In the genomic region with DNA sequence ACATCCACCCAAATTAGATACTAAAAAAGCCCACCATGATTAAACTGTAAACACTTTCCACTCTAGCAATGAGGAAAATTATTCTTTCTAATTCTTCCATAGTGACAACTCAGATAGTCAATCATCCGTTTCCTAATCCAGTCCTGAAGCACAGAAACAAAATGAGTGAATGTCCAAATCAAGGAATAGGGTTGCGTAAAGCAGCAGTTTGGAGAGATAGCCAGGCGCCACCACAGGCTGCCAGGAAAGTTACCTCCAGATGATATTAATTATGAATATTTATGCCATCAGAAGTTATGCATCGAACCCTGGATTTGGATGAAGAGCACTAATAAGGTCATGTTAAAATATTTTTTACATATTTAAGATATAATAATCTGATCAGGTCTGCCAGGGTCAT, we compare ENCODE assay signal across 8 cellular contexts.
DNase-seq lines count a peak whose midpoint lies in the region; ATAC-seq and TF ChIP-seq lines count a peak whose summit lies in the region.
"Had no signal": no experiment of that assay in that cellular context is flagged by ENCODE, and none has a peak within 500 bp of the region (broad histone marks: within the 10 kb centered on the region; RNA-seq: fewer than 3 reads in every experiment).

No MANE protein-coding gene starts in this region.

- intact Hi-C loops in PC-3 (cut with micrococcal nuclease): loop anchor here (5.0 kb wide), 1 partner anchor 58 kb away; no protein-coding TSS in a partner anchor

- no TSS peak for BruUV-seq in PC-3 (replicated peaks; lab: Mats Ljungman, UMichigan)

- no peak for DNase-seq in CD8-positive, alpha-beta memory T cell
- DNase-seq in PC-3 (no peak), choroid plexus epithelial cell (ENCODE audit: low read depth) (no peak), osteocyte (ENCODE audit: extremely low spot score, unreplicated experiment) (no peak), NCI-H82 treated with DMSO at 0.1 percent for 48 hours (lab: John Stamatoyannopoulos, UW; ENCODE audit: unreplicated experiment) (no peak), NCI-H2107 (lab: John Stamatoyannopoulos, UW) (no peak)
- DNase-seq: NCI-H1694 treated with DMSO at 0.1 percent for 48 hours had no signal

- H4K20me1 ChIP-seq in PC-3 (ENCODE audit: low read length): peaks cover 22% of the 10 kb centered on the region

- H3F3A ChIP-seq in PC-3 (ENCODE audit: low read length, unreplicated experiment): no peaks in the 10 kb centered on the region

- peaks cover 0 to 2% of the 10 kb centered on the region in 2 donors for H3K27me3 Mint-ChIP-seq in CD8-positive, alpha-beta memory T cell
- H3K27me3 Mint-ChIP-seq in osteocyte (ENCODE audit: unreplicated experiment): no peaks in the 10 kb centered on the region

- CTCF ChIA-PET in CD8-positive, alpha-beta memory T cell (lab: Charles Lee): interaction anchor here (2.3 to 3.7 kb wide), 3 partner anchors 101 to 234 kb away, joined by 7 to 17 read pairs (median 10); no protein-coding TSS in a partner anchor
- CTCF ChIA-PET in PC-3 (lab: Charles Lee): no interaction called here

- ATAC-seq in PC-3 (no peak), HG03460 (IDR thresholded peaks at IDR 0.05; ENCODE audit: unreplicated experiment) (no peak)

- peak overlapping the region in 6 of 7 donors; percentile 95 to 100 (median 98) for H3K4me3 Mint-ChIP-seq in CD8-positive, alpha-beta memory T cell
- no peak overlapping the region for H3K4me3 Mint-ChIP-seq in osteocyte (ENCODE audit: unreplicated experiment)

- peaks cover 14% of the 10 kb centered on the region for H3K36me3 ChIP-seq in CD8-positive, alpha-beta memory T cell (ENCODE audit: insufficient read depth, low read length)
- H3K36me3 ChIP-seq in PC-3 (ENCODE audit: low read depth, low read length): no peaks in the 10 kb centered on the region

- peaks cover 59% of the 10 kb centered on the region for H3K4me1 ChIP-seq in CD8-positive, alpha-beta memory T cell (ENCODE audit: insufficient read depth, low read length)
- peaks cover 50% of the 10 kb centered on the region for H3K4me1 ChIP-seq in PC-3 (ENCODE audit: insufficient read depth, low read length)

- H2AFZ ChIP-seq in PC-3 (ENCODE audit: low read length): no peak overlapping the region

- H3K27ac Mint-ChIP-seq in CD8-positive, alpha-beta memory T cell: peak overlapping the region; percentile 91 to 98 (median 94)
- peak overlapping the region; percentile 77 for H3K27ac Mint-ChIP-seq in osteocyte (ENCODE audit: unreplicated experiment)

- TF ChIP-seq CTCF in PC-3 (conservative IDR thresholded peaks at IDR 0.05; ENCODE audit: low read depth, low read length) (no peak; the same call in 1 of the 2 replicates), choroid plexus epithelial cell (conservative IDR thresholded peaks at IDR 0.05; ENCODE audit: low read depth, low read length) (peak; percentile 4), osteocyte (IDR thresholded peaks at IDR 0.05) (no peak)

- POLR2A ChIA-PET in CD8-positive, alpha-beta memory T cell (lab: Charles Lee): interaction anchor here (1.9 to 5.9 kb wide), 2 partner anchors 14 to 100 kb away, joined by 14 to 69 read pairs; no protein-coding TSS in a partner anchor
- POLR2A ChIA-PET in PC-3 (lab: Charles Lee; ENCODE audit: unreplicated experiment): interaction anchor here (0.7 kb wide), 1 partner anchor 16 kb away, joined by 3 read pairs; no protein-coding TSS in a partner anchor

- peak overlapping the region; percentile 75; the same call in 1 of the 2 replicates for H3K4me2 ChIP-seq in PC-3 (ENCODE audit: low read length)

- H3K9me2 ChIP-seq in PC-3 (replicated peaks; ENCODE audit: low read length): no peaks in the 10 kb centered on the region

- H3K36me3 Mint-ChIP-seq in CD8-positive, alpha-beta memory T cell: peaks cover 16 to 34% (median 20%) of the 10 kb centered on the region in 3 donors
- no peaks in the 10 kb centered on the region for H3K36me3 Mint-ChIP-seq in osteocyte (ENCODE audit: unreplicated experiment)

- no peaks in the 10 kb centered on the region for H3K9me3 ChIP-seq in CD8-positive, alpha-beta memory T cell (ENCODE audit: low read length)
- H3K9me3 ChIP-seq in PC-3 (ENCODE audit: low read length): no peaks in the 10 kb centered on the region

- H3K79me2 ChIP-seq in PC-3 (ENCODE audit: low read length): peaks cover 29% of the 10 kb centered on the region

- no peaks in the 10 kb centered on the region for H3K9me3 Mint-ChIP-seq in CD8-positive, alpha-beta memory T cell
- no peaks in the 10 kb centered on the region for H3K9me3 Mint-ChIP-seq in osteocyte (ENCODE audit: unreplicated experiment)

- peaks cover 63 to 67% (median 67%) of the 10 kb centered on the region in 3 donors for H3K4me1 Mint-ChIP-seq in CD8-positive, alpha-beta memory T cell
- H3K4me1 Mint-ChIP-seq in osteocyte (ENCODE audit: unreplicated experiment): peaks cover 49% of the 10 kb centered on the region

- no peaks in the 10 kb centered on the region for H3K27me3 ChIP-seq in CD8-positive, alpha-beta memory T cell (ENCODE audit: insufficient read depth, low read length, poor library complexity, severe bottlenecking)
- no peaks in the 10 kb centered on the region for H3K27me3 ChIP-seq in PC-3 (ENCODE audit: low read length)

- no peak overlapping the region for H3K27ac ChIP-seq in CD8-positive, alpha-beta memory T cell (ENCODE audit: low read depth, low read length)
- H3K27ac ChIP-seq in PC-3 (ENCODE audit: low read length): peak overlapping the region; percentile 90

- H3K9ac ChIP-seq in PC-3 (ENCODE audit: low read length): no peak overlapping the region

- no peak overlapping the region for H3K4me3 ChIP-seq in CD8-positive, alpha-beta memory T cell (ENCODE audit: low read length)
- H3K4me3 ChIP-seq in PC-3 (ENCODE audit: low read length) (no peak overlapping the region), choroid plexus epithelial cell (ENCODE audit: low read depth, low read length) (no peak overlapping the region)
